In genomic region chr13:75196112-75196855, GRCh38 we compare ENCODE assay signal across 18 cellular contexts.
DNase-seq lines count a peak whose midpoint lies in the region; ATAC-seq, FAIRE-seq and TF ChIP-seq lines count a peak whose summit lies in the region.
"Had no signal": no experiment of that assay in that cellular context is flagged by ENCODE, and none has a peak within 500 bp of the region (broad histone marks: within the 10 kb centered on the region; RNA-seq: fewer than 3 reads in every experiment).

No MANE protein-coding gene starts in this region.

- H3K4me1 Mint-ChIP-seq in astrocyte (ENCODE audit: low read depth, unreplicated experiment), result peaks cover 21% of the 10 kb centered on the region
- H3K4me1 Mint-ChIP-seq: B cell; natural killer cell; stimulated activated memory B cell treated with anti-CD40 and anti-IgM and Interleukin-4, amounts not matched to agents 10 μg/mL and 1 μg/mL and 100 μg/mL, for 72 hours had no signal

- no peak overlapping the region for H3K9ac ChIP-seq in astrocyte (ENCODE audit: low read length)

- H2AFZ ChIP-seq in astrocyte (ENCODE audit: low read depth, low read length) (no peak overlapping the region), osteoblast (ENCODE audit: low read length) (peak overlapping the region; percentile 19)

- H3K9me3 Mint-ChIP-seq in astrocyte (ENCODE audit: unreplicated experiment), result no peaks in the 10 kb centered on the region
- H3K9me3 Mint-ChIP-seq: activated naive CD4-positive, alpha-beta T cell treated with anti-CD3 and anti-CD28 coated beads, Interleukin-2, amount 50 U/mL, for 72 hours; natural killer cell; stimulated activated memory B cell treated with anti-CD40 and anti-IgM and Interleukin-4, amounts not matched to agents 10 μg/mL and 1 μg/mL and 100 μg/mL, for 72 hours had no signal

- H3K4me2 ChIP-seq in astrocyte (ENCODE audit: low read length) (peak overlapping the region; percentile 16), osteoblast (ENCODE audit: insufficient read depth, low read length) (peak overlapping the region; percentile 70)

- no peak overlapping the region for H3K4me3 Mint-ChIP-seq in astrocyte (ENCODE audit: unreplicated experiment)
- H3K4me3 Mint-ChIP-seq: B cell; natural killer cell; stimulated activated memory B cell treated with anti-CD40 and anti-IgM and Interleukin-4, amounts not matched to agents 10 μg/mL and 1 μg/mL and 100 μg/mL, for 72 hours had no signal

- no peaks in the 10 kb centered on the region for H3K36me3 Mint-ChIP-seq in astrocyte (ENCODE audit: low read depth, unreplicated experiment)
- H3K36me3 Mint-ChIP-seq: activated naive CD4-positive, alpha-beta T cell treated with anti-CD3 and anti-CD28 coated beads, Interleukin-2, amount 50 U/mL, for 72 hours; natural killer cell; stimulated activated memory B cell treated with anti-CD40 and anti-IgM and Interleukin-4, amounts not matched to agents 10 μg/mL and 1 μg/mL and 100 μg/mL, for 72 hours had no signal

- peak; percentile 43 for FAIRE-seq in astrocyte (lab: Jason Lieb, UNC)
- FAIRE-seq: colon had no signal

- H3K36me3 ChIP-seq in astrocyte (ENCODE audit: insufficient read depth, low read length) (no peaks in the 10 kb centered on the region), osteoblast (ENCODE audit: insufficient read depth, low read length) (no peaks in the 10 kb centered on the region)
- H3K36me3 ChIP-seq: right lobe of liver had no signal

- no peak overlapping the region for H3K27ac Mint-ChIP-seq in astrocyte (ENCODE audit: unreplicated experiment)
- H3K27ac Mint-ChIP-seq: activated naive CD4-positive, alpha-beta T cell treated with anti-CD3 and anti-CD28 coated beads, Interleukin-2, amount 50 U/mL, for 72 hours; B cell; natural killer cell; stimulated activated memory B cell treated with anti-CD40 and anti-IgM and Interleukin-4, amounts not matched to agents 10 μg/mL and 1 μg/mL and 100 μg/mL, for 72 hours had no signal

- no peaks in the 10 kb centered on the region for H3K27me3 Mint-ChIP-seq in astrocyte (ENCODE audit: low read depth, unreplicated experiment)

- H3K79me2 ChIP-seq in astrocyte (ENCODE audit: insufficient read depth, low read length), result no peaks in the 10 kb centered on the region
- no peaks in the 10 kb centered on the region for H3K79me2 ChIP-seq in osteoblast (ENCODE audit: insufficient read depth, low read length)

- H3K4me3 ChIP-seq in astrocyte (ENCODE audit: insufficient read depth, low read depth, low read length) (no peak overlapping the region), osteoblast (ENCODE audit: insufficient read depth, low read length) (peak overlapping the region; percentile 38)
- H3K4me3 ChIP-seq: right lobe of liver had no signal

- H4K20me1 ChIP-seq in astrocyte (ENCODE audit: insufficient read depth, low read length), result no peaks in the 10 kb centered on the region
- H4K20me1 ChIP-seq in osteoblast (ENCODE audit: insufficient read depth, low read length), result no peaks in the 10 kb centered on the region

- H3K4me1 ChIP-seq in astrocyte (ENCODE audit: insufficient read depth, low read length), result no peaks in the 10 kb centered on the region
- peaks cover 23% of the 10 kb centered on the region for H3K4me1 ChIP-seq in osteoblast (ENCODE audit: insufficient read depth, low read length)
- H3K4me1 ChIP-seq: right lobe of liver had no signal

- TF ChIP-seq CTCF in astrocyte (IDR thresholded peaks at IDR 0.05; ENCODE audit: insufficient read depth, low read depth, low read length) (no peak), osteoblast (IDR thresholded peaks at IDR 0.05; ENCODE audit: extremely low read depth, low read depth, low read length) (no peak)

- no peaks in the 10 kb centered on the region for H3K27me3 ChIP-seq in astrocyte (ENCODE audit: insufficient read depth, low read length)
- H3K27me3 ChIP-seq in osteoblast (ENCODE audit: insufficient read depth, low read length), result no peaks in the 10 kb centered on the region
- H3K27me3 ChIP-seq: right lobe of liver had no signal

- H3K9me3 ChIP-seq in astrocyte (ENCODE audit: insufficient read depth, low read depth, low read length) (no peaks in the 10 kb centered on the region), osteoblast (ENCODE audit: low read depth, low read length) (no peaks in the 10 kb centered on the region)
- H3K9me3 ChIP-seq: right lobe of liver had no signal

- ATAC-seq in GM18511 (IDR thresholded peaks at IDR 0.05; ENCODE audit: unreplicated experiment), result no peak
- ATAC-seq: activated naive CD4-positive, alpha-beta T cell treated with anti-CD3 and anti-CD28 coated beads, Interleukin-2, amount 50 U/mL, for 72 hours; natural killer cell; right lobe of liver; stimulated activated memory B cell treated with anti-CD40 and anti-IgM and Interleukin-4, amounts not matched to agents 10 μg/mL and 1 μg/mL and 100 μg/mL, for 72 hours had no signal

- H3K27ac ChIP-seq in astrocyte (ENCODE audit: low read depth, low read length) (no peak overlapping the region), osteoblast (ENCODE audit: low read depth, low read length) (peak overlapping the region; percentile 21)
- H3K27ac ChIP-seq: epithelial cell of prostate, right lobe of liver had no signal

- DNase-seq in EH (ENCODE audit: low read depth), result peak; percentile 48
- peak; percentile 29 for DNase-seq in astrocyte (ENCODE audit: low read depth)
- DNase-seq in fibroblast of the conjunctiva (ENCODE audit: low read depth), result peak; percentile 87
- DNase-seq in osteoblast (ENCODE audit: insufficient read length, low spot score, missing footprints), result no peak
- DNase-seq in NCI-H226, result no peak
- no peak for DNase-seq in activated CD8-positive, alpha-beta memory T cell treated with anti-CD3 and anti-CD28 coated beads, Interleukin-2, amount 50 U/mL, for 4 hours
- no peak for DNase-seq in stimulated activated CD4-positive, alpha-beta T cell treated with anti-CD3 and anti-CD28 coated beads, Interleukin-1b, Interleukin-23, amount 100 ng/mL, for 48 hours
- DNase-seq: activated CD4-positive, alpha-beta T cell treated with anti-CD3 and anti-CD28 coated beads for 1 hour; MM.1S; natural killer cell; NCI-H2107; right lobe of liver had no signal

Comparison
In these comparisons a context has a peak if more than half of its experiments do, and no peak if none do; other contexts are left out.
1. DNase-seq: peak in EH (single experiment), astrocyte (single experiment) and fibroblast of the conjunctiva (single experiment); none in osteoblast (single experiment), NCI-H226 (single experiment), activated CD8-positive, alpha-beta memory T cell treated with anti-CD3 and anti-CD28 coated beads, Interleukin-2, amount 50 U/mL, for 4 hours (single experiment) and stimulated activated CD4-positive, alpha-beta T cell treated with anti-CD3 and anti-CD28 coated beads, Interleukin-1b, Interleukin-23, amount 100 ng/mL, for 48 hours (single experiment).